ENCODE assay signal across 27 cellular contexts in the genomic region with DNA sequence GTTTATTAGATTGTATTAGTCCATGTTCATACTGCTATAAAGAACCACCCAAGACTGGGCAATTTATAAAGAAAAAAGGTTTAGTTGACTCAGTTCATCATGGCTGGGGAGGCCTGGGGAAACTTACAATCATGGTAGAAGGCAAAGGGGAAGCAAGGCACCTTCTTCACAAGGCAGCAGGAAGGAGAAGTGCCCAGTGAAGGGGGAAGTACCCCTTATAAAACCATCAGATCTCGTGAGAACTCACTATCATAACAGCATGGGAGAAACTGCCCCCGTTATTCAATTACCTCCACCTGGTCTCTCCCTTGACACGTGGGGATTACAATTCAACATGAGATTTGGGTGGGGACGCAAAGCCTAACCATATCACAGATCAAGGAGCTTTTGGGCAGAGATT. TPM values are rescaled to one million over a fixed set of nuclear protein-coding genes. Genes with fewer than 3 reads are reported as not detected.
"Had no signal": no experiment of that assay in that cellular context is flagged by ENCODE, and none has a peak within 500 bp of the region (broad histone marks: within the 10 kb centered on the region; RNA-seq: fewer than 3 reads in every experiment).

No MANE protein-coding gene starts in this region.

- H3K4me3 Mint-ChIP-seq: mesothelial cell of epicardium; naive B cell; natural killer cell; nephron progenitor cell; neural progenitor cell; stimulated activated effector memory CD8-positive, alpha-beta T cell treated with anti-CD3 and anti-CD28 coated beads, Interleukin-12 subunit alpha, Interleukin-12 subunit beta, amount 100 ng/mL, for 72 hours; stimulated activated naive CD8-positive, alpha-beta T cell treated with anti-CD3 and anti-CD28 coated beads, Interleukin-15, Interleukin-2, amounts not matched to agents 100 ng/mL and 50 ng/mL, for 24 hours had no signal

- H3K27me3 Mint-ChIP-seq: naive B cell; stimulated activated naive CD8-positive, alpha-beta T cell treated with anti-CD3 and anti-CD28 coated beads, Interleukin-15, Interleukin-2, amounts not matched to agents 100 ng/mL and 50 ng/mL, for 24 hours had no signal

- DNase-seq: islet precursor cell; left ventricle myocardium inferior; mesendoderm; naive B cell; natural killer cell; nephron progenitor cell; occipital lobe; psoas muscle; stimulated activated CD4-positive, alpha-beta T cell treated with anti-CD3 and anti-CD28 coated beads, Interleukin-12 subunit alpha, Interleukin-12 subunit beta, amount 100 ng/mL, for 4 hours; stimulated activated CD4-positive, alpha-beta T cell treated with anti-CD3 and anti-CD28 coated beads, Interleukin-15, amount 100 ng/mL, for 24 hours; stimulated activated CD4-positive, alpha-beta T cell treated with anti-CD3 and anti-CD28 coated beads, Interleukin-4, amount 100 ng/mL, for 24 hours; stimulated activated naive CD4-positive, alpha-beta T cell; tibial artery; trophoblast cell; upper lobe of right lung had no signal

- H3K4me2 ChIP-seq: neural progenitor cell had no signal

- H3K4me1 Mint-ChIP-seq: naive B cell; natural killer cell; neural progenitor cell; stimulated activated effector memory CD8-positive, alpha-beta T cell treated with anti-CD3 and anti-CD28 coated beads, Interleukin-12 subunit alpha, Interleukin-12 subunit beta, amount 100 ng/mL, for 72 hours had no signal

- H3K79me2 ChIP-seq: parathyroid adenoma had no signal

- H3K36me3 ChIP-seq: neural progenitor cell, thoracic aorta had no signal

- H3K4me1 ChIP-seq: left ventricle myocardium inferior, neural progenitor cell, parathyroid adenoma, psoas muscle, suprapubic skin, tibial artery, upper lobe of right lung had no signal

- ATAC-seq: natural killer cell; psoas muscle; sciatic nerve; stimulated activated effector memory CD8-positive, alpha-beta T cell treated with anti-CD3 and anti-CD28 coated beads, Interleukin-12 subunit alpha, Interleukin-12 subunit beta, amount 100 ng/mL, for 72 hours; upper lobe of right lung had no signal

- H3K27ac Mint-ChIP-seq: mesothelial cell of epicardium; natural killer cell; nephron progenitor cell; neural progenitor cell; stimulated activated effector memory CD8-positive, alpha-beta T cell treated with anti-CD3 and anti-CD28 coated beads, Interleukin-12 subunit alpha, Interleukin-12 subunit beta, amount 100 ng/mL, for 72 hours; stimulated activated naive CD8-positive, alpha-beta T cell treated with anti-CD3 and anti-CD28 coated beads, Interleukin-15, Interleukin-2, amounts not matched to agents 100 ng/mL and 50 ng/mL, for 24 hours had no signal

- H3K27me3 ChIP-seq: neural progenitor cell, neutrophil, suprapubic skin, tibial artery, upper lobe of right lung had no signal

- H3K9me3 ChIP-seq: neutrophil had no signal

- H3K4me3 ChIP-seq: left ventricle myocardium inferior, lung, neural progenitor cell, psoas muscle, skin epidermis, suprapubic skin, thoracic aorta, tibial artery, upper lobe of right lung had no signal

- H3K27ac ChIP-seq: left ventricle myocardium inferior, neural progenitor cell, neutrophil, parathyroid adenoma, psoas muscle, skin epidermis, suprapubic skin, thoracic aorta, tibial artery, upper lobe of right lung had no signal

- H2AFZ ChIP-seq: neural progenitor cell, parathyroid adenoma had no signal

RNA-seq across cellular contexts. Expression of gene HSD17B13, which starts 8.1 kb away (rescaled TPM):
- total RNA-seq: osteocyte had no signal
